In the genomic region with DNA sequence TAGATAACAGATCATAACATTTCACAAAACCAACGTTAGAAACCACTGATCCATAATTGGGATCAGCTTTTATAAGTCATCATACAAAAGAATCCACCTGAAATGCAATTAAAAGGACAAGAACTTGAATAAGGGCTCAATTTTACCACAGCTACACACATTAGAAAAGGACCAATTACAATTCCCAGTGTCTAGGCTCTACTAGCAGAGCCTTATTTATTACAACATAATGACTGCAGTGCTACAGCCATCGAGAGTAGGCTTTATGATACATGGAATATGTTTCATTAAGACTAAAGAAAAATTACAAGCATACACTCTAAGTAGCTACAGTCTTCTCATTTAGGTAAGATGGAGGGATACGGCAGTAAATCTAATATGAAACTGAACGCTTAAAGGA, we compare ENCODE assay signal across 2 cellular contexts.
TF ChIP-seq lines count a peak whose summit lies in the region.

No MANE protein-coding gene starts in this region.

TF ChIP-seq in IMR-90, 13 proteins besides CTCF, POLR2A, EP300 and RAD21:
- TF ChIP-seq, protein P1, sequence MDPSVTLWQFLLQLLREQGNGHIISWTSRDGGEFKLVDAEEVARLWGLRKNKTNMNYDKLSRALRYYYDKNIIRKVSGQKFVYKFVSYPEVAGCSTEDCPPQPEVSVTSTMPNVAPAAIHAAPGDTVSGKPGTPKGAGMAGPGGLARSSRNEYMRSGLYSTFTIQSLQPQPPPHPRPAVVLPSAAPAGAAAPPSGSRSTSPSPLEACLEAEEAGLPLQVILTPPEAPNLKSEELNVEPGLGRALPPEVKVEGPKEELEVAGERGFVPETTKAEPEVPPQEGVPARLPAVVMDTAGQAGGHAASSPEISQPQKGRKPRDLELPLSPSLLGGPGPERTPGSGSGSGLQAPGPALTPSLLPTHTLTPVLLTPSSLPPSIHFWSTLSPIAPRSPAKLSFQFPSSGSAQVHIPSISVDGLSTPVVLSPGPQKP (IDR thresholded peaks at IDR 0.05; ENCODE audit: borderline replicate concordance, low read depth, low read length) = no peak
- TF ChIP-seq SMC3 (IDR thresholded peaks at IDR 0.05; ENCODE audit: low read depth, low read length) = no peak
- TF ChIP-seq, protein P2, sequence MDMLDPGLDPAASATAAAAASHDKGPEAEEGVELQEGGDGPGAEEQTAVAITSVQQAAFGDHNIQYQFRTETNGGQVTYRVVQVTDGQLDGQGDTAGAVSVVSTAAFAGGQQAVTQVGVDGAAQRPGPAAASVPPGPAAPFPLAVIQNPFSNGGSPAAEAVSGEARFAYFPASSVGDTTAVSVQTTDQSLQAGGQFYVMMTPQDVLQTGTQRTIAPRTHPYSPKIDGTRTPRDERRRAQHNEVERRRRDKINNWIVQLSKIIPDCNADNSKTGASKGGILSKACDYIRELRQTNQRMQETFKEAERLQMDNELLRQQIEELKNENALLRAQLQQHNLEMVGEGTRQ (IDR thresholded peaks at IDR 0.05; ENCODE audit: low read depth, low read length) = no peak
- TF ChIP-seq CEBPB (IDR thresholded peaks at IDR 0.05; ENCODE audit: low read depth, low read length) = no peak
- TF ChIP-seq MXI1 (IDR thresholded peaks at IDR 0.05; ENCODE audit: borderline replicate concordance, low read depth, low read length) = no peak
- TF ChIP-seq FOS (IDR thresholded peaks at IDR 0.05; ENCODE audit: low read depth, low read length) = no peak
- no peak for TF ChIP-seq NFE2L2 (IDR thresholded peaks at IDR 0.05; ENCODE audit: low read depth, low read length)
- TF ChIP-seq RFX5 (IDR thresholded peaks at IDR 0.05; ENCODE audit: low read depth, low read length) = no peak
- TF ChIP-seq MAZ (IDR thresholded peaks at IDR 0.05; ENCODE audit: borderline replicate concordance, low read depth, low read length) = no peak

TF ChIP-seq in K562, 482 proteins besides CTCF, POLR2A, EP300 and RAD21:
- TF ChIP-seq ZNF41 (CRISPR knock-in tag; conservative IDR thresholded peaks at IDR 0.05) = no peak
- TF ChIP-seq EGR1 (conservative IDR thresholded peaks at IDR 0.05) = no peak
- 0 out of 2 replicates have a peak, but pooled peaks have one; percentile 7 for TF ChIP-seq CEBPB (tag; IDR thresholded peaks at IDR 0.05)
- no peak for TF ChIP-seq TAF7 (tag; IDR thresholded peaks at IDR 0.05)
